In genomic region chr18:22871809-22872525, GRCh38 we compare ENCODE assay signal across 12 cellular contexts.
DNase-seq lines count a peak whose midpoint lies in the region; ATAC-seq and TF ChIP-seq lines count a peak whose summit lies in the region.
"Had no signal": no experiment of that assay in that cellular context is flagged by ENCODE, and none has a peak within 500 bp of the region (broad histone marks: within the 10 kb centered on the region; RNA-seq: fewer than 3 reads in every experiment).

No MANE protein-coding gene starts in this region.

- no peak overlapping the region for H3K4me3 ChIP-seq in fibroblast of the aortic adventitia (ENCODE audit: low read depth, low read length)

- no peaks in the 10 kb centered on the region for H3K36me3 Mint-ChIP-seq in T-helper 1 cell treated with Interleukin-12 subunit alpha and Interleukin-12 subunit beta and Interleukin-4 antibody, amounts not matched to agents 30 μg/mL and 1 μg/mL, for 36 hours (ENCODE audit: low read depth)
- no peaks in the 10 kb centered on the region for H3K36me3 Mint-ChIP-seq in HFFc6 (ENCODE audit: low read depth)
- H3K36me3 Mint-ChIP-seq: activated naive CD4-positive, alpha-beta T cell treated with anti-CD3 and anti-CD28 coated beads, Interleukin-2, amount 50 U/mL, for 72 hours had no signal

- TF ChIP-seq CTCF in fibroblast of the aortic adventitia (IDR thresholded peaks at IDR 0.05; ENCODE audit: insufficient read depth, low read length): no peak
- TF ChIP-seq CTCF in HFFc6 (IDR thresholded peaks at IDR 0.05): no peak

- H3K27me3 Mint-ChIP-seq in T-helper 1 cell treated with Interleukin-12 subunit alpha and Interleukin-12 subunit beta and Interleukin-4 antibody, amounts not matched to agents 30 μg/mL and 1 μg/mL, for 36 hours (ENCODE audit: low read depth): peaks cover 17% of the 10 kb centered on the region
- H3K27me3 Mint-ChIP-seq in HFFc6 (ENCODE audit: insufficient read depth): peaks cover 4% of the 10 kb centered on the region

- H3K27ac Mint-ChIP-seq in T-helper 1 cell treated with Interleukin-12 subunit alpha and Interleukin-12 subunit beta and Interleukin-4 antibody, amounts not matched to agents 30 μg/mL and 1 μg/mL, for 36 hours: peak overlapping the region; percentile 46
- no peak overlapping the region for H3K27ac Mint-ChIP-seq in HFFc6

- no peaks in the 10 kb centered on the region for H3K9me3 Mint-ChIP-seq in T-helper 1 cell treated with Interleukin-12 subunit alpha and Interleukin-12 subunit beta and Interleukin-4 antibody, amounts not matched to agents 30 μg/mL and 1 μg/mL, for 36 hours
- H3K9me3 Mint-ChIP-seq in HFFc6: no peaks in the 10 kb centered on the region
- H3K9me3 Mint-ChIP-seq: activated naive CD4-positive, alpha-beta T cell treated with anti-CD3 and anti-CD28 coated beads, Interleukin-2, amount 50 U/mL, for 72 hours had no signal

- peaks cover 10% of the 10 kb centered on the region for H3K4me1 Mint-ChIP-seq in T-helper 1 cell treated with Interleukin-12 subunit alpha and Interleukin-12 subunit beta and Interleukin-4 antibody, amounts not matched to agents 30 μg/mL and 1 μg/mL, for 36 hours (ENCODE audit: low read depth)
- H3K4me1 Mint-ChIP-seq in HFFc6 (ENCODE audit: low read depth): no peaks in the 10 kb centered on the region

- ATAC-seq in GM19452 (IDR thresholded peaks at IDR 0.05; ENCODE audit: unreplicated experiment): no peak
- ATAC-seq: activated naive CD4-positive, alpha-beta T cell treated with anti-CD3 and anti-CD28 coated beads, Interleukin-2, amount 50 U/mL, for 72 hours; naive thymus-derived CD4-positive, alpha-beta T cell had no signal

- DNase-seq in T-helper 1 cell: no peak
- DNase-seq in SW480 (ENCODE audit: low spot score): peak; percentile 90
- DNase-seq in fibroblast of the aortic adventitia (ENCODE audit: low read depth): peak; percentile 42
- peak; percentile 13 for DNase-seq in smooth muscle cell of the brain vasculature (ENCODE audit: low read depth, low spot score)
- no peak for DNase-seq in HFFc6
- DNase-seq in GM03348 (ENCODE audit: low spot score): no peak
- DNase-seq: activated CD4-positive, alpha-beta T cell treated with anti-CD3 and anti-CD28 coated beads, Interleukin-2, amount 50 U/mL, for 4 hours; naive thymus-derived CD4-positive, alpha-beta T cell; stimulated activated CD4-positive, alpha-beta T cell treated with anti-CD3 and anti-CD28 coated beads, Interleukin-15, amount 100 ng/mL, for 24 hours had no signal

- H3K4me3 Mint-ChIP-seq in T-helper 1 cell treated with Interleukin-12 subunit alpha and Interleukin-12 subunit beta and Interleukin-4 antibody, amounts not matched to agents 30 μg/mL and 1 μg/mL, for 36 hours: no peak overlapping the region
- H3K4me3 Mint-ChIP-seq in HFFc6: no peak overlapping the region

Comparison
In these comparisons a context has a peak if more than half of its experiments do, and no peak if none do; other contexts are left out.
1. DNase-seq: peak in SW480 (single experiment), fibroblast of the aortic adventitia (single experiment) and smooth muscle cell of the brain vasculature (single experiment); none in T-helper 1 cell (0 of 5), HFFc6 (single experiment) and GM03348 (single experiment).